29 cellular contexts compared by ENCODE assay signal in the genomic region with DNA sequence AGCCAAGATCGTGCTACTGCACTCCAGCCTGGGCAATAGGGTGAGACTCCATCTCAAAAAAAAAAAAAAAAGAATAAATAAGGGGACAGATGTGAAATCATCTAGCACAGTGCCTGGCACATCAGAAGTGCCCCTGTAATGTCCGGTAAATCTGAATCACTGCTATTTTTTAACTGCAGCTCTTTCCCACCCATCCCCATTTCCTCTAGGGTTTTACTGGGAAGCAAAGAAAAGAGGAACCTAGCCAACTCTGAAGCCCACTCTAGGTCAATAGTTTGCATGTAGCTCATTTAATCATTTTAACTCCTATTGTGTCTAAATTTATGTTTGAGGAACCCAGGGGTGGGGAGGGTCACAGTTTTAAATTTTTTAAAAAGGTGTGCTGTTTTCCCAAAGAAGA. TPM values are rescaled to one million over a fixed set of nuclear protein-coding genes. Genes with fewer than 3 reads are reported as not detected.
"Had no signal": no experiment of that assay in that cellular context is flagged by ENCODE, and none has a peak within 500 bp of the region (broad histone marks: within the 10 kb centered on the region; RNA-seq: fewer than 3 reads in every experiment).

No MANE protein-coding gene starts in this region.

- H3K27ac ChIP-seq: adrenal gland, body of pancreas, brain microvascular endothelial cell had no signal

- H3K4me3 ChIP-seq: adrenal gland, body of pancreas, breast epithelium had no signal

- H3K9me3 ChIP-seq: adrenal gland, body of pancreas, breast epithelium had no signal

- DNase-seq: activated B cell treated with CpG ODN at 0.5 μM for 24 hours; activated CD4-positive, alpha-beta memory T cell treated with anti-CD3 and anti-CD28 coated beads for 36 hours; activated CD4-positive, alpha-beta T cell treated with anti-CD3 and anti-CD28 coated beads for 4 hours; activated CD4-positive, alpha-beta T cell treated with anti-CD3 and anti-CD28 coated beads, Interleukin-2, amount 10 ng/mL, durations not matched to agents 24 days and 14 days; activated CD4-positive, alpha-beta T cell treated with anti-CD3 and anti-CD28 coated beads, Interleukin-2, amount 50 U/mL, for 1 hour; activated CD4-positive, alpha-beta T cell treated with anti-CD3 and anti-CD28 coated beads, Interleukin-2, amount 50 U/mL, for 4 hours; activated CD4-positive, CD25-positive, alpha-beta regulatory T cell treated with anti-CD3 and anti-CD28 coated beads, Interleukin-2, amount 50 U/mL, for 72 hours; activated CD8-positive, alpha-beta memory T cell treated with anti-CD3 and anti-CD28 coated beads, Interleukin-2, amount 50 U/mL, for 4 hours; activated CD8-positive, alpha-beta T cell treated with anti-CD3 and anti-CD28 coated beads for 36 hours; activated effector memory CD4-positive, alpha-beta T cell treated with anti-CD3 and anti-CD28 coated beads, Interleukin-2, amount 50 U/mL, for 16 hours; activated gamma-delta T cell treated with Interleukin-2 at 50 U/mL for 16 hours; activated naive CD4-positive, alpha-beta T cell; activated naive CD4-positive, alpha-beta T cell treated with anti-CD3 and anti-CD28 coated beads for 36 hours; activated naive CD4-positive, alpha-beta T cell treated with anti-CD3 and anti-CD28 coated beads, Interleukin-2, amount 50 U/mL, for 16 hours; activated naive CD8-positive, alpha-beta T cell treated with anti-CD3 and anti-CD28 coated beads for 36 hours; activated T-cell treated with anti-CD3 and anti-CD28 coated beads for 4 hours; activated T-cell treated with anti-CD3 and anti-CD28 coated beads, Interleukin-2, amount 50 U/mL, for 1 hour; activated T-cell treated with anti-CD3 and anti-CD28 coated beads, Interleukin-2, amount 50 U/mL, for 4 hours; activated T-cell treated with anti-CD3 and anti-CD28 coated beads, Interleukin-2, amount 50 U/mL, for 72 hours; adrenal gland; amniotic stem cell; aorta; body of pancreas; brain microvascular endothelial cell; central memory CD4-positive, alpha-beta T cell; T-helper 1 cell; T-helper 2 cell; T-helper 9 cell had no signal

- H3K4me1 ChIP-seq: adrenal gland had no signal

- H3K27me3 ChIP-seq: adrenal gland, body of pancreas, brain microvascular endothelial cell, breast epithelium had no signal

- H3K36me3 ChIP-seq: adrenal gland, brain microvascular endothelial cell, breast epithelium had no signal

RNA-seq across cellular contexts. Expression of a gene that starts 26.0 kb away (rescaled TPM):
- total RNA-seq: activated B cell treated with CpG ODN at 0.5 μM for 24 hours; activated naive CD4-positive, alpha-beta T cell treated with anti-CD3 and anti-CD28 coated beads for 36 hours had no signal
